1 cellular context compared by ENCODE assay signal in genomic region chr10:70233109-70233938, GRCh38.
TF ChIP-seq lines count a peak whose summit lies in the region.

Gene PPA1, minus strand, starts transcription at chr10:70233429. Its CDS starts 102 bp downstream, at chr10:70233327.

TF ChIP-seq in HepG2, 621 proteins besides CTCF, POLR2A, EP300 and RAD21 (continued from another document and continues in another):
- TF ChIP-seq PLSCR1 (CRISPR knock-in tag; IDR thresholded peaks at IDR 0.05; ENCODE audit: borderline replicate concordance) (0 out of 2 replicates have a peak, but pooled peaks have one; percentile 57), ZNF569 (CRISPR knock-in tag; IDR thresholded peaks at IDR 0.05; ENCODE audit: borderline replicate concordance) (no peak), ZNF644 (CRISPR knock-in tag; IDR thresholded peaks at IDR 0.05; ENCODE audit: low read depth) (peak; percentile 25; the same call in 1 of the 2 replicates), ATRX (CRISPR knock-in tag; IDR thresholded peaks at IDR 0.05; ENCODE audit: borderline replicate concordance) (no peak), DNMT3B (CRISPR knock-in tag; conservative IDR thresholded peaks at IDR 0.05) (no peak), KLF16 (CRISPR knock-in tag; IDR thresholded peaks at IDR 0.05) (peak in 1 of 2 experiments; percentile 84; a peak in 2 of 4 replicates), TP53 (CRISPR knock-in tag; conservative IDR thresholded peaks at IDR 0.05) (no peak), ZNF468 (CRISPR knock-in tag; IDR thresholded peaks at IDR 0.05) (0 out of 2 replicates have a peak, but pooled peaks have one; percentile 45), SKIL (CRISPR knock-in tag; IDR thresholded peaks at IDR 0.05; ENCODE audit: borderline replicate concordance) (no peak), REL (CRISPR knock-in tag; conservative IDR thresholded peaks at IDR 0.05) (peak; percentile 76; the same call in 1 of the 2 replicates), IKZF4 (CRISPR knock-in tag; IDR thresholded peaks at IDR 0.05; ENCODE audit: borderline replicate concordance, low read depth, not compliant biosample characterization) (peak; percentile 50), BRD4 (CRISPR knock-in tag; IDR thresholded peaks at IDR 0.05) (no peak), ZNF430 (CRISPR knock-in tag; IDR thresholded peaks at IDR 0.05) (0 out of 2 replicates have a peak, but pooled peaks have one; percentile 50), ZNF766 (CRISPR knock-in tag; IDR thresholded peaks at IDR 0.05; ENCODE audit: borderline replicate concordance) (no peak; the same call in 1 of the 2 replicates), ZNF138 (CRISPR knock-in tag; IDR thresholded peaks at IDR 0.05; ENCODE audit: low read depth) (no peak; the same call in none of the 2 replicates), SRSF9 (IDR thresholded peaks at IDR 0.05; ENCODE audit: borderline replicate concordance, insufficient read depth, low read depth, low read length, poor library complexity, severe bottlenecking) (no peak), ZBTB49 (CRISPR knock-in tag; IDR thresholded peaks at IDR 0.05; ENCODE audit: borderline replicate concordance) (no peak), ZEB1 (IDR thresholded peaks at IDR 0.05; ENCODE audit: insufficient replicate concordance, low read depth) (no peak), SP140L (CRISPR knock-in tag; IDR thresholded peaks at IDR 0.05; ENCODE audit: borderline replicate concordance) (no peak), CCAR2 (optimal IDR thresholded peaks at IDR 0.05; ENCODE audit: low read depth, low read length) (no peak), DNMT1 (CRISPR knock-in tag; IDR thresholded peaks at IDR 0.05) (no peak), ZBTB46 (CRISPR knock-in tag; IDR thresholded peaks at IDR 0.05; ENCODE audit: borderline replicate concordance) (no peak), ERF (CRISPR knock-in tag; IDR thresholded peaks at IDR 0.05) (peak; percentile 94), ZNF205 (CRISPR knock-in tag; IDR thresholded peaks at IDR 0.05) (no peak; the same call in 1 of the 2 replicates), SIX1 (CRISPR knock-in tag; IDR thresholded peaks at IDR 0.05; ENCODE audit: borderline replicate concordance) (no peak), ZBTB10 (CRISPR knock-in tag; IDR thresholded peaks at IDR 0.05; ENCODE audit: borderline replicate concordance) (no peak), MAFK (conservative IDR thresholded peaks at IDR 0.05 in 1 of 2, IDR thresholded peaks at IDR 0.05 in 1 of 2; ENCODE audit: low read length in 2 of 2) (0 out of 4 replicates have a peak, but pooled peaks of 1 of the 2 experiments have one; percentile 9), ARID5B (CRISPR knock-in tag; IDR thresholded peaks at IDR 0.05) (peak; percentile 51), ZNF354B (CRISPR knock-in tag; IDR thresholded peaks at IDR 0.05) (no peak), ZFP1 (CRISPR knock-in tag; IDR thresholded peaks at IDR 0.05) (no peak), HES4 (CRISPR knock-in tag; IDR thresholded peaks at IDR 0.05; ENCODE audit: borderline replicate concordance) (no peak), TGIF2 (CRISPR knock-in tag; IDR thresholded peaks at IDR 0.05) (0 out of 2 replicates have a peak, but pooled peaks have one; percentile 36), ZNF703 (CRISPR knock-in tag; IDR thresholded peaks at IDR 0.05; ENCODE audit: borderline replicate concordance) (0 out of 2 replicates have a peak, but pooled peaks have one; percentile 67), ZNF333 (CRISPR knock-in tag; IDR thresholded peaks at IDR 0.05; ENCODE audit: borderline replicate concordance) (no peak; the same call in 1 of the 2 replicates), ONECUT2 (CRISPR knock-in tag; IDR thresholded peaks at IDR 0.05) (no peak), ZNF501 (CRISPR knock-in tag; IDR thresholded peaks at IDR 0.05) (peak; percentile 68), PTBP1 (IDR thresholded peaks at IDR 0.05; ENCODE audit: low read depth, low read length, poor library complexity, severe bottlenecking) (no peak), ZSCAN22 (CRISPR knock-in tag; IDR thresholded peaks at IDR 0.05) (no peak), CBFB (CRISPR knock-in tag; IDR thresholded peaks at IDR 0.05) (0 out of 2 replicates have a peak, but pooled peaks have one; percentile 46), HOXA3 (CRISPR knock-in tag; IDR thresholded peaks at IDR 0.05) (peak; percentile 65), MTF2 (CRISPR knock-in tag; IDR thresholded peaks at IDR 0.05; ENCODE audit: borderline replicate concordance) (no peak), ZNF251 (CRISPR knock-in tag; IDR thresholded peaks at IDR 0.05) (no peak), CAMTA2 (CRISPR knock-in tag; IDR thresholded peaks at IDR 0.05; ENCODE audit: borderline replicate concordance) (peak; percentile 57; the same call in 1 of the 2 replicates), CREB1 (IDR thresholded peaks at IDR 0.05) (no peak), CREB1 (CRISPR knock-in tag; IDR thresholded peaks at IDR 0.05) (no peak), ATF4 (CRISPR knock-in tag; IDR thresholded peaks at IDR 0.05) (peak in 1 of 2 experiments; percentile 75; a peak in 2 of 4 replicates), LBX2 (CRISPR knock-in tag; IDR thresholded peaks at IDR 0.05; ENCODE audit: borderline replicate concordance) (no peak), ZNF607 (CRISPR knock-in tag; IDR thresholded peaks at IDR 0.05; ENCODE audit: borderline replicate concordance) (peak; percentile 74), ZNF883 (CRISPR knock-in tag; IDR thresholded peaks at IDR 0.05; ENCODE audit: not compliant biosample characterization) (no peak), ZNF777 (CRISPR knock-in tag; IDR thresholded peaks at IDR 0.05) (0 out of 2 replicates have a peak, but pooled peaks have one; percentile 19), MYC (CRISPR knock-in tag; IDR thresholded peaks at IDR 0.05; ENCODE audit: borderline replicate concordance) (peak; percentile 98), PHB2 (IDR thresholded peaks at IDR 0.05; ENCODE audit: partially characterized antibody) (no peak), MXI1 (IDR thresholded peaks at IDR 0.05; ENCODE audit: borderline replicate concordance, low read depth, low read length) (peak; percentile 98; the same call in 2 of the 3 replicates), SOX13 (IDR thresholded peaks at IDR 0.05) (no peak), SOX13 (CRISPR knock-in tag; conservative IDR thresholded peaks at IDR 0.05 in 1 of 2, IDR thresholded peaks at IDR 0.05 in 1 of 2) (peak in 1 of 2 experiments; percentile 48; a peak in 1 of 4 replicates), NCOA2 (CRISPR knock-in tag; IDR thresholded peaks at IDR 0.05) (no peak; the same call in 1 of the 2 replicates)
